1 cellular context compared by ENCODE assay signal in the genomic region with DNA sequence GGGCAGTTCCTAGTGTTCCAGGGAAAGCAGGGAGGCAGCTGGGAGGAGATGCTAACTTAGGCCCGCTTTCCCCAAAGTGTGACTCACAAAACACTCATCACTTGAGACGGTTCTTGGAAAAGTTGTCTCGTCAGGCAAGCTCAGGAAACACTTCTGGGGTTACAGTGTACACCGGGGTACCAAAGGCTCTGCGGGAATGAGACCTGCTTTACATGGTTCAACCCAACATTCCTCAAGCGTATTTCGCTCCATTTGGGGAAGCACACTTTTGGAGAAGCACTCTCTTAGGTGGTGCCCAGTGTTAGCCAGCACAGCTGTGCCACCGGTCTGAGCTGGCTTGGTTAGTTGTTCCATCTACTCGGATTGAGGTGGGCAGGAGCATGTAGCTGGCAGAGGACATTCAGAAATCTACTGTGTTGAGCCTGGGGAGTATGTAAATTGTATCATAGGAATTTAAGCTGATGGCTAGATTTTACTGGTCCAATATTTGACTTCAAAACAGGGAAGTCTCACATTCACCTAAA.
TF ChIP-seq lines count a peak whose summit lies in the region.

No MANE protein-coding gene starts in this region.

TF ChIP-seq in SK-N-SH, 30 proteins besides CTCF, POLR2A, EP300 and RAD21 (continued from another document):
- TF ChIP-seq MAX (IDR thresholded peaks at IDR 0.05; ENCODE audit: low read depth) (0 out of 2 replicates have a peak, but pooled peaks have one; percentile 24), TCF12 (IDR thresholded peaks at IDR 0.05) (peak; percentile 71; the same call in 1 of the 2 replicates), NFIC (IDR thresholded peaks at IDR 0.05; ENCODE audit: borderline replicate concordance) (peak; percentile 6; the same call in 1 of the 2 replicates), PBX3 (IDR thresholded peaks at IDR 0.05) (peak; percentile 48)
